28 cellular contexts compared by ENCODE assay signal in genomic region chr12:130433411-130433810, GRCh38.
"Had no signal": no experiment of that assay in that cellular context is flagged by ENCODE, and none has a peak within 500 bp of the region (broad histone marks: within the 10 kb centered on the region; RNA-seq: fewer than 3 reads in every experiment).

No MANE protein-coding gene starts in this region.

- H3K4me1 ChIP-seq: heart right ventricle, lower lobe of right lung, pancreas, prostate gland, stomach, testis, tibial artery, uterus had no signal

- H3K79me2 ChIP-seq: hepatocyte had no signal

- ATAC-seq: heart right ventricle; left cardiac atrium; left lobe of liver; lower lobe of right lung; mucosa of descending colon; naive thymus-derived CD4-positive, alpha-beta T cell; natural killer cell treated with Interleukin-12 subunit alpha and Interleukin-12 subunit beta and Interleukin-15 and Interleukin-18, amount 100 ng/mL, for 72 hours; pancreas; right cardiac atrium; stimulated activated naive B cell treated with anti-CD40 and anti-IgM and Interleukin-4, amounts not matched to agents 10 μg/mL and 1 μg/mL and 100 μg/mL, for 72 hours; stimulated activated naive CD8-positive, alpha-beta T cell treated with anti-CD3 and anti-CD28 coated beads, Interleukin-15, Interleukin-2, amounts not matched to agents 100 U/mL and 50 U/mL, for 24 hours had no signal

- H3K36me3 ChIP-seq: heart right ventricle, lower lobe of right lung, pancreas, prostate gland, stomach, tibial artery, uterus had no signal

- H3K9me3 ChIP-seq: lower lobe of right lung, mucosa of descending colon, pancreas, prostate gland, testis, uterus had no signal

- FAIRE-seq: pancreas had no signal

- H3K27ac ChIP-seq: heart right ventricle, hepatocyte, lower lobe of right lung, pancreas, prostate gland, stomach, testis, tibial artery, uterus had no signal

- H3K4me3 ChIP-seq: heart right ventricle, hepatocyte, lower lobe of right lung, mucosa of descending colon, pancreas, prostate gland, smooth muscle cell, stomach, testis, tibial artery, uterus had no signal

- H3K27me3 ChIP-seq: heart right ventricle, hepatocyte, pancreas, stomach, testis, tibial artery, uterus had no signal

- H3K4me2 ChIP-seq: hepatocyte, smooth muscle cell had no signal

- H2AFZ ChIP-seq: hepatocyte had no signal

- DNase-seq: heart right ventricle; islet precursor cell; kidney glomerular epithelial cell; left cardiac atrium; lower lobe of right lung; mammary epithelial cell; mesenchymal stem cell; mucosa of descending colon; naive thymus-derived CD4-positive, alpha-beta T cell; pancreas; retina; right cardiac atrium; stimulated activated CD4-positive, alpha-beta T cell treated with anti-CD3 and anti-CD28 coated beads, Interleukin-12 subunit alpha, Interleukin-12 subunit beta, amount 100 ng/mL, for 4 hours; stimulated activated CD4-positive, alpha-beta T cell treated with anti-CD3 and anti-CD28 coated beads, Interleukin-15, amount 100 ng/mL, for 24 hours; stimulated activated CD4-positive, alpha-beta T cell treated with anti-CD3 and anti-CD28 coated beads, Interleukin-2, amount 100 ng/mL, for 24 hours; stimulated activated CD4-positive, alpha-beta T cell treated with anti-CD3 and anti-CD28 coated beads, Interleukin-4, amount 100 ng/mL, for 1 hour; stimulated activated naive B cell treated with anti-CD40 and anti-IgM and Interleukin-4, amounts not matched to agents 10 μg/mL and 1 μg/mL and 100 μg/mL, for 72 hours; stimulated activated naive CD8-positive, alpha-beta T cell treated with anti-CD3 and anti-CD28 coated beads, Interleukin-15, Interleukin-2, amounts not matched to agents 100 U/mL and 50 U/mL, for 24 hours; stomach; testis; trophoblast cell had no signal
